In the genomic region with DNA sequence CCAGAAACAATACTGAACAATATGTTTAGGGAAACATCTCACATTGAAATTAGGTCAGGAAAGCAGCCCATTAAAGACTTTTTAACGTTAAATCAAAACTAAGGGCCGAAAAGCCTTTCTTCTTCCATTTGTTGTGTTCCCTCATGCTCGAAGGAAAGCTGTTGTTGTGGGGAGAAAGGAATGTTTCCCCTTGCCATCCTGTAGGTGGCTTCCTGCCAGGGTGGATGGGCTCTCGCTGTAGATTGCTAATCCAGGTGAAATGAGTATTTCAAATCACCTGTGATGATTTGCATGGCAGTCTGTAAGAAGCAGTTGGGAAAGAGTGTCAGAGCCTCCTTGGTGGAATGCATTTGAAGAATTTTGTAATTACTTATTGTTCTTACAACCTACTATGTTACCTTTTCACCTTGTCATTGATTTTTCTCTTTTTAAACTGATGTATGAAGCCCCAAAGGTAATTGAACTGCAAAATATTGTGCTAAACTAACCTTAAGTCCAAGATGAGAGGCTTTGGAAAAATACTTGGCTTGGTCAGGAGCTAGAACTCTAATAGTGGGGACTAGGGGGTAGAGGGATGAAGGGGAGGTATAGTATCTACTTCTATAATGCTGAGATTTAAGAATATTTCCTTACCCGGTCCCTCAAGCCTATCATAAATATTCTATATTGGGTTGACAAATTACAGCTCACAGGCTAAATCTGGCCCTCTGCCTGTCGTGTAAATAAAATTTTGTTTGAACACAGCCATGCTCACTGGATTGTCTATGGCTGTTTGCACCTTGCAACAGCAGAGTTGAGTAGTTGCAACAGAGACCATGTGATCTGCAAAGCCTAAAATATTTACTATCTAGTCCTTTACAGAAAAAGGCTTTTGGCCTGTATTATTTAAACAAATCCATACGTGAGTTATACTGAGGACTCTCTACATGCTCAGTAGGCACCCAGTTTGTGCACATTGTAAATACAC, we compare ENCODE assay signal across 18 cellular contexts. TPM values are rescaled to one million over a fixed set of nuclear protein-coding genes. Genes with fewer than 3 reads are reported as not detected.
DNase-seq lines count a peak whose midpoint lies in the region; ATAC-seq, FAIRE-seq and TF ChIP-seq lines count a peak whose summit lies in the region.
"Had no signal": no experiment of that assay in that cellular context is flagged by ENCODE, and none has a peak within 500 bp of the region (broad histone marks: within the 10 kb centered on the region; RNA-seq: fewer than 3 reads in every experiment).

No MANE protein-coding gene starts in this region.

- TF ChIP-seq CTCF in epithelial cell of proximal tubule (conservative IDR thresholded peaks at IDR 0.05; ENCODE audit: low read depth, low read length) (peak; percentile 14), neural cell (IDR thresholded peaks at IDR 0.05; ENCODE audit: poor library complexity, severe bottlenecking) (peak; percentile 27)

- H3K27me3 ChIP-seq in H7 (ENCODE audit: control insufficient read depth, insufficient read depth, low read length) = no peaks in the 10 kb centered on the region
- no peaks in the 10 kb centered on the region for H3K27me3 ChIP-seq in neural cell (ENCODE audit: insufficient read depth, low read depth, low read length)
- H3K27me3 ChIP-seq: heart right ventricle, ovary, spleen, tibial nerve had no signal

- no peak overlapping the region for H2AFZ ChIP-seq in neural cell (ENCODE audit: low read depth, low read length)

- no peak overlapping the region for H3K9ac ChIP-seq in neural cell (ENCODE audit: low read length)

- no peak overlapping the region for H3K4me3 ChIP-seq in H7 (ENCODE audit: insufficient read depth, low read depth, low read length)
- H3K4me3 ChIP-seq in epithelial cell of proximal tubule (ENCODE audit: low read depth, low read length) = no peak overlapping the region
- H3K4me3 ChIP-seq in neural cell (ENCODE audit: low read length) = no peak overlapping the region
- H3K4me3 ChIP-seq: heart right ventricle, ovary, spleen, tibial nerve had no signal

- no peak for FAIRE-seq in RCC 7860 (lab: Jason Lieb, UNC)
- FAIRE-seq: D721Med had no signal

- no peaks in the 10 kb centered on the region for H3K36me3 ChIP-seq in H7 (replicated peaks; ENCODE audit: control insufficient read depth, insufficient read depth, low read length)
- no peaks in the 10 kb centered on the region for H3K36me3 ChIP-seq in neural cell (ENCODE audit: insufficient read depth, low read length)
- H3K36me3 ChIP-seq: heart right ventricle, ovary, spleen, tibial nerve had no signal

- ATAC-seq in GM19452 (IDR thresholded peaks at IDR 0.05; ENCODE audit: unreplicated experiment) (no peak), GM18520 (IDR thresholded peaks at IDR 0.05; ENCODE audit: unreplicated experiment) (no peak)
- ATAC-seq: esophagus mucosa; heart right ventricle; stimulated activated effector memory CD8-positive, alpha-beta T cell treated with anti-CD3 and anti-CD28 coated beads, Interleukin-12 subunit alpha, Interleukin-12 subunit beta, amount 100 ng/mL, for 72 hours had no signal

- H3K9me2 ChIP-seq in neural cell (ENCODE audit: insufficient read depth, low read length) = no peaks in the 10 kb centered on the region

- TF ChIP-seq EP300 in neural cell (conservative IDR thresholded peaks at IDR 0.05; ENCODE audit: poor library complexity, severe bottlenecking) = no peak

- no peak overlapping the region for H3K27ac ChIP-seq in neural cell (ENCODE audit: low read length)
- H3K27ac ChIP-seq: ovary, tibial nerve had no signal

- H3K79me2 ChIP-seq in neural cell (replicated peaks; ENCODE audit: insufficient read depth, low read length) = no peaks in the 10 kb centered on the region

- no peaks in the 10 kb centered on the region for H3K9me3 ChIP-seq in neural cell (ENCODE audit: low read length)
- H3K9me3 ChIP-seq: heart right ventricle, ovary, spleen, tibial nerve had no signal

- no peaks in the 10 kb centered on the region for H4K20me1 ChIP-seq in neural cell (ENCODE audit: insufficient read depth)

- peak; percentile 42 for DNase-seq in H7
- peak; percentile 9 for DNase-seq in NCI-H1105 treated with DMSO at 0.1 percent for 48 hours (lab: John Stamatoyannopoulos, UW)
- no peak for DNase-seq in epithelial cell of proximal tubule (ENCODE audit: low read depth)
- DNase-seq in GDM1 (lab: John Stamatoyannopoulos, UW) = no peak
- no peak for DNase-seq in RCC 7860 (ENCODE audit: low spot score)
- DNase-seq: activated CD4-positive, alpha-beta T cell treated with anti-CD3 and anti-CD28 coated beads, Interleukin-2, amount 50 U/mL, for 48 hours; activated T-cell treated with anti-CD3 and anti-CD28 coated beads, Interleukin-2, amount 50 U/mL, for 48 hours; heart right ventricle; NCI-H446 treated with DMSO at 0.1 percent for 48 hours; ovary; spleen had no signal

- H3K4me2 ChIP-seq in neural cell (ENCODE audit: low read length) = no peak overlapping the region

- TF ChIP-seq RAD21 in neural cell (conservative IDR thresholded peaks at IDR 0.05) = peak; percentile 17

- H3F3A ChIP-seq in neural cell (ENCODE audit: insufficient read depth, low read length, poor library complexity, severe bottlenecking) = no peaks in the 10 kb centered on the region

TF ChIP-seq in neural cell, 6 proteins besides CTCF, POLR2A, EP300 and RAD21:
- TF ChIP-seq MXI1 (conservative IDR thresholded peaks at IDR 0.05; ENCODE audit: poor library complexity, severe bottlenecking) (no peak), TAF1 (IDR thresholded peaks at IDR 0.05; ENCODE audit: low read depth) (no peak), SMC3 (conservative IDR thresholded peaks at IDR 0.05; ENCODE audit: poor library complexity) (no peak), POLR2AphosphoS5 (IDR thresholded peaks at IDR 0.05) (no peak), EZH2 (IDR thresholded peaks at IDR 0.05; ENCODE audit: borderline replicate concordance, insufficient read depth, low read length, poor library complexity, severe bottlenecking) (no peak)
- TF ChIP-seq, protein P1, sequence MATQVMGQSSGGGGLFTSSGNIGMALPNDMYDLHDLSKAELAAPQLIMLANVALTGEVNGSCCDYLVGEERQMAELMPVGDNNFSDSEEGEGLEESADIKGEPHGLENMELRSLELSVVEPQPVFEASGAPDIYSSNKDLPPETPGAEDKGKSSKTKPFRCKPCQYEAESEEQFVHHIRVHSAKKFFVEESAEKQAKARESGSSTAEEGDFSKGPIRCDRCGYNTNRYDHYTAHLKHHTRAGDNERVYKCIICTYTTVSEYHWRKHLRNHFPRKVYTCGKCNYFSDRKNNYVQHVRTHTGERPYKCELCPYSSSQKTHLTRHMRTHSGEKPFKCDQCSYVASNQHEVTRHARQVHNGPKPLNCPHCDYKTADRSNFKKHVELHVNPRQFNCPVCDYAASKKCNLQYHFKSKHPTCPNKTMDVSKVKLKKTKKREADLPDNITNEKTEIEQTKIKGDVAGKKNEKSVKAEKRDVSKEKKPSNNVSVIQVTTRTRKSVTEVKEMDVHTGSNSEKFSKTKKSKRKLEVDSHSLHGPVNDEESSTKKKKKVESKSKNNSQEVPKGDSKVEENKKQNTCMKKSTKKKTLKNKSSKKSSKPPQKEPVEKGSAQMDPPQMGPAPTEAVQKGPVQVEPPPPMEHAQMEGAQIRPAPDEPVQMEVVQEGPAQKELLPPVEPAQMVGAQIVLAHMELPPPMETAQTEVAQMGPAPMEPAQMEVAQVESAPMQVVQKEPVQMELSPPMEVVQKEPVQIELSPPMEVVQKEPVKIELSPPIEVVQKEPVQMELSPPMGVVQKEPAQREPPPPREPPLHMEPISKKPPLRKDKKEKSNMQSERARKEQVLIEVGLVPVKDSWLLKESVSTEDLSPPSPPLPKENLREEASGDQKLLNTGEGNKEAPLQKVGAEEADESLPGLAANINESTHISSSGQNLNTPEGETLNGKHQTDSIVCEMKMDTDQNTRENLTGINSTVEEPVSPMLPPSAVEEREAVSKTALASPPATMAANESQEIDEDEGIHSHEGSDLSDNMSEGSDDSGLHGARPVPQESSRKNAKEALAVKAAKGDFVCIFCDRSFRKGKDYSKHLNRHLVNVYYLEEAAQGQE (IDR thresholded peaks at IDR 0.05; ENCODE audit: borderline replicate concordance) = no peak

RNA-seq across cellular contexts. Expression of a gene that starts 7.7 kb away (rescaled TPM):
- total RNA-seq in H7 (2014; rRNA removed; shearing (Covaris generic)) = 18.5 and 19.8 TPM in 2 replicates
- total RNA-seq in epithelial cell of proximal tubule = 10.5 and 21.2 TPM in 2 replicates
- 12.5 and 14.1 TPM in 2 replicates for polyA plus RNA-seq in neural cell
- 16.8 and 17.9 TPM in 2 replicates for polyA minus RNA-seq in neural cell

RNA-seq across cellular contexts. Expression of a gene that starts 40.9 kb away (rescaled TPM):
- total RNA-seq in H7 (2014; rRNA removed; shearing (Covaris generic)) = 0.35 and 0.89 TPM in 2 replicates
- not detected in 2 replicates for total RNA-seq in epithelial cell of proximal tubule
- polyA plus RNA-seq in neural cell = 9.7 and 10.0 TPM in 2 replicates
- polyA minus RNA-seq in neural cell = 39.4 and 44.7 TPM in 2 replicates

Comparison
In these comparisons a context has a peak if more than half of its experiments do, and no peak if none do; other contexts are left out.
1. DNase-seq: peak in H7 (single experiment) and NCI-H1105 treated with DMSO at 0.1 percent for 48 hours (single experiment); none in epithelial cell of proximal tubule (single experiment), GDM1 (single experiment) and RCC 7860 (single experiment).